ENCODE assay signal across 1 cellular context in the genomic region with DNA sequence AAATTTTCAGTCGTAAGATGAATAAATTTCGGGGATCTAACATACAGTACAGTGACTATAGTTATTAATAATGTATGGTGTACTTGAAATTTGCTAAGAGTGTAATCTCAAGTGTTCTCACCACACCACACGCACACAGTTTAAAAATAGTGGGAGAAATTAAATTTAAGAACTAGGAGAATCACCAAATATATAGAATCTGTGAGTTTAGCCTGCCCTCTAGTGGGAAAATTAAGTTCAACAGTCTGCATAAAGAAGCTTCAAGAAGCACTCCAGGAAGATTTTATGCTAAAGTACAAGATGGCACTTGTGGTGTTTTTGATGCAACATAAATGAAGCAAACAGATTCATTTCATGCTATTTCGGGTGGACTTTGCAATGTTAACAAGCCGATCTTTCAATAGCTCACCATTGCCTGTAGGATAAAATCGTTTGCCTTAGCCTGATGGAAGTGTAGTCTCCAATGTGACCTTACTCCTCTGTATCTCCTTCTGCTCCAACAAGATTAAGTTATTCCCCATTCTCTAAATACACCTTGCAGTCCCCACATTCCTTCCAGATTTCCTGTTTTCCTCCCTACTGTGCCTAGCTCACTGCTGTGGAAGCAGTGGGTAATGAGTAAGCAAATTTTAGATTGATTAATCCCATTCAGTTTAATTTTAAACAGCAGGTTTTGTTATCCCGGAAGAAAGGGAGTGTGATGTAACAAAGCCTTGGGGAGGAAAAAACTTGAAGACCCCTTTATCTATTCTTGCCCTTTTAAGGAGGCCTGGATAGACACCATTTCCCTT.
TF ChIP-seq lines count a peak whose summit lies in the region.

No MANE protein-coding gene starts in this region.

TF ChIP-seq in WTC11, 78 proteins besides CTCF, POLR2A, EP300 and RAD21 (continued from another document):
- TF ChIP-seq, protein P1, sequence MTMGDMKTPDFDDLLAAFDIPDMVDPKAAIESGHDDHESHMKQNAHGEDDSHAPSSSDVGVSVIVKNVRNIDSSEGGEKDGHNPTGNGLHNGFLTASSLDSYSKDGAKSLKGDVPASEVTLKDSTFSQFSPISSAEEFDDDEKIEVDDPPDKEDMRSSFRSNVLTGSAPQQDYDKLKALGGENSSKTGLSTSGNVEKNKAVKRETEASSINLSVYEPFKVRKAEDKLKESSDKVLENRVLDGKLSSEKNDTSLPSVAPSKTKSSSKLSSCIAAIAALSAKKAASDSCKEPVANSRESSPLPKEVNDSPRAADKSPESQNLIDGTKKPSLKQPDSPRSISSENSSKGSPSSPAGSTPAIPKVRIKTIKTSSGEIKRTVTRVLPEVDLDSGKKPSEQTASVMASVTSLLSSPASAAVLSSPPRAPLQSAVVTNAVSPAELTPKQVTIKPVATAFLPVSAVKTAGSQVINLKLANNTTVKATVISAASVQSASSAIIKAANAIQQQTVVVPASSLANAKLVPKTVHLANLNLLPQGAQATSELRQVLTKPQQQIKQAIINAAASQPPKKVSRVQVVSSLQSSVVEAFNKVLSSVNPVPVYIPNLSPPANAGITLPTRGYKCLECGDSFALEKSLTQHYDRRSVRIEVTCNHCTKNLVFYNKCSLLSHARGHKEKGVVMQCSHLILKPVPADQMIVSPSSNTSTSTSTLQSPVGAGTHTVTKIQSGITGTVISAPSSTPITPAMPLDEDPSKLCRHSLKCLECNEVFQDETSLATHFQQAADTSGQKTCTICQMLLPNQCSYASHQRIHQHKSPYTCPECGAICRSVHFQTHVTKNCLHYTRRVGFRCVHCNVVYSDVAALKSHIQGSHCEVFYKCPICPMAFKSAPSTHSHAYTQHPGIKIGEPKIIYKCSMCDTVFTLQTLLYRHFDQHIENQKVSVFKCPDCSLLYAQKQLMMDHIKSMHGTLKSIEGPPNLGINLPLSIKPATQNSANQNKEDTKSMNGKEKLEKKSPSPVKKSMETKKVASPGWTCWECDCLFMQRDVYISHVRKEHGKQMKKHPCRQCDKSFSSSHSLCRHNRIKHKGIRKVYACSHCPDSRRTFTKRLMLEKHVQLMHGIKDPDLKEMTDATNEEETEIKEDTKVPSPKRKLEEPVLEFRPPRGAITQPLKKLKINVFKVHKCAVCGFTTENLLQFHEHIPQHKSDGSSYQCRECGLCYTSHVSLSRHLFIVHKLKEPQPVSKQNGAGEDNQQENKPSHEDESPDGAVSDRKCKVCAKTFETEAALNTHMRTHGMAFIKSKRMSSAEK (CRISPR knock-in tag; IDR thresholded peaks at IDR 0.05; ENCODE audit: borderline replicate concordance) = no peak
- TF ChIP-seq OVOL2 (CRISPR knock-in tag; IDR thresholded peaks at IDR 0.05; ENCODE audit: borderline replicate concordance) (no peak), KAT7 (CRISPR knock-in tag; IDR thresholded peaks at IDR 0.05; ENCODE audit: borderline replicate concordance) (no peak)
- TF ChIP-seq, protein P2, sequence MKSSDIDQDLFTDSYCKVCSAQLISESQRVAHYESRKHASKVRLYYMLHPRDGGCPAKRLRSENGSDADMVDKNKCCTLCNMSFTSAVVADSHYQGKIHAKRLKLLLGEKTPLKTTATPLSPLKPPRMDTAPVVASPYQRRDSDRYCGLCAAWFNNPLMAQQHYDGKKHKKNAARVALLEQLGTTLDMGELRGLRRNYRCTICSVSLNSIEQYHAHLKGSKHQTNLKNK (CRISPR knock-in tag; IDR thresholded peaks at IDR 0.05) = no peak
